1 cellular context compared by ENCODE assay signal in the genomic region with DNA sequence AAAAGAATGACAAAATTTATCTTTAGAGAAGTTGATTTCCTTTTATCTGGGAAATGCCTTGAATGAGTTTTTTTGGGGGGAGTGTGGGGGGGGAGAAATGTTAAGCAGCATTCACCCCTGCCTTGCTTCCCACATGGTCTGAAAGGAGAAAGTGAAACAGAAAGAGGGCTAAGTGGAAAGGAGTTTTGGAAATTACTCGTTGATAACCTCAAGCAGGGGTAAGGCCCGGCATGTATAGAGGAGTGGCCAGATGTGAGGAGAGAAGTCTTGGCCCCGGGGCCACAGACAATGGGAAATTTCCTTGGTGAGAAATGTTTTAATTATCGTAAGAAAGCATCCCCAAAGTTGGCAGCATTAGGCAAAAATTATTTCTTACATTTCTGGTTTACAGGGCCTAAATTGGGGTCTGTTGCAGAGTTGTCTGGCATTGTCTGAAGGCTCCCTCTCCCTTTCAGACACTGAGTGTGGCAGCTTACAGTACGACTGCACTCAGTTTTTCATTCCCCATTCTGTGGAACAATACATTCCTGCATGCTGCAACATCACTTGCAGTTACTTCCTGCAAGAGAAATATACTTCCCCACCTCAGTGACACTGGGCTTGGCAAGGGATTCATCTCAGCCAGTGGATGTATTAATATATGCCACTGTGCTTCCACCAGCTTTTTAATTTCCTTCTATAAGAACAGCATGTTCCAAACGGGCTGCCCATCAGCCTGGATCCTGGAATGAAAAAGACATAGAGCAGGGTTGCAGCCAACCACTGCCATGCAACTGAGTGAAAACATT.
TF ChIP-seq lines count a peak whose summit lies in the region.

No MANE protein-coding gene starts in this region.

TF ChIP-seq in WTC11, 78 proteins besides CTCF, POLR2A, EP300 and RAD21 (continued from another document):
- no peak for TF ChIP-seq NFYB (CRISPR knock-in tag; conservative IDR thresholded peaks at IDR 0.05; ENCODE audit: low read depth)
- TF ChIP-seq FOXJ3 (CRISPR knock-in tag; IDR thresholded peaks at IDR 0.05; ENCODE audit: borderline replicate concordance) = no peak
- TF ChIP-seq CREM (CRISPR knock-in tag; IDR thresholded peaks at IDR 0.05) = no peak
- TF ChIP-seq, protein P1, sequence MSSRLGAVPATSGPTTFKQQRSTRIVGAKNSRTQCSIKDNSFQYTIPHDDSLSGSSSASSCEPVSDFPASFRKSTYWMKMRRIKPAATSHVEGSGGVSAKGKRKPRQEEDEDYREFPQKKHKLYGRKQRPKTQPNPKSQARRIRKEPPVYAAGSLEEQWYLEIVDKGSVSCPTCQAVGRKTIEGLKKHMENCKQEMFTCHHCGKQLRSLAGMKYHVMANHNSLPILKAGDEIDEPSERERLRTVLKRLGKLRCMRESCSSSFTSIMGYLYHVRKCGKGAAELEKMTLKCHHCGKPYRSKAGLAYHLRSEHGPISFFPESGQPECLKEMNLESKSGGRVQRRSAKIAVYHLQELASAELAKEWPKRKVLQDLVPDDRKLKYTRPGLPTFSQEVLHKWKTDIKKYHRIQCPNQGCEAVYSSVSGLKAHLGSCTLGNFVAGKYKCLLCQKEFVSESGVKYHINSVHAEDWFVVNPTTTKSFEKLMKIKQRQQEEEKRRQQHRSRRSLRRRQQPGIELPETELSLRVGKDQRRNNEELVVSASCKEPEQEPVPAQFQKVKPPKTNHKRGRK (CRISPR knock-in tag; IDR thresholded peaks at IDR 0.05; ENCODE audit: borderline replicate concordance) = no peak
- TF ChIP-seq, protein P2, sequence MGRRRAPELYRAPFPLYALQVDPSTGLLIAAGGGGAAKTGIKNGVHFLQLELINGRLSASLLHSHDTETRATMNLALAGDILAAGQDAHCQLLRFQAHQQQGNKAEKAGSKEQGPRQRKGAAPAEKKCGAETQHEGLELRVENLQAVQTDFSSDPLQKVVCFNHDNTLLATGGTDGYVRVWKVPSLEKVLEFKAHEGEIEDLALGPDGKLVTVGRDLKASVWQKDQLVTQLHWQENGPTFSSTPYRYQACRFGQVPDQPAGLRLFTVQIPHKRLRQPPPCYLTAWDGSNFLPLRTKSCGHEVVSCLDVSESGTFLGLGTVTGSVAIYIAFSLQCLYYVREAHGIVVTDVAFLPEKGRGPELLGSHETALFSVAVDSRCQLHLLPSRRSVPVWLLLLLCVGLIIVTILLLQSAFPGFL (CRISPR knock-in tag; IDR thresholded peaks at IDR 0.05; ENCODE audit: borderline replicate concordance) = no peak
- TF ChIP-seq, protein P3, sequence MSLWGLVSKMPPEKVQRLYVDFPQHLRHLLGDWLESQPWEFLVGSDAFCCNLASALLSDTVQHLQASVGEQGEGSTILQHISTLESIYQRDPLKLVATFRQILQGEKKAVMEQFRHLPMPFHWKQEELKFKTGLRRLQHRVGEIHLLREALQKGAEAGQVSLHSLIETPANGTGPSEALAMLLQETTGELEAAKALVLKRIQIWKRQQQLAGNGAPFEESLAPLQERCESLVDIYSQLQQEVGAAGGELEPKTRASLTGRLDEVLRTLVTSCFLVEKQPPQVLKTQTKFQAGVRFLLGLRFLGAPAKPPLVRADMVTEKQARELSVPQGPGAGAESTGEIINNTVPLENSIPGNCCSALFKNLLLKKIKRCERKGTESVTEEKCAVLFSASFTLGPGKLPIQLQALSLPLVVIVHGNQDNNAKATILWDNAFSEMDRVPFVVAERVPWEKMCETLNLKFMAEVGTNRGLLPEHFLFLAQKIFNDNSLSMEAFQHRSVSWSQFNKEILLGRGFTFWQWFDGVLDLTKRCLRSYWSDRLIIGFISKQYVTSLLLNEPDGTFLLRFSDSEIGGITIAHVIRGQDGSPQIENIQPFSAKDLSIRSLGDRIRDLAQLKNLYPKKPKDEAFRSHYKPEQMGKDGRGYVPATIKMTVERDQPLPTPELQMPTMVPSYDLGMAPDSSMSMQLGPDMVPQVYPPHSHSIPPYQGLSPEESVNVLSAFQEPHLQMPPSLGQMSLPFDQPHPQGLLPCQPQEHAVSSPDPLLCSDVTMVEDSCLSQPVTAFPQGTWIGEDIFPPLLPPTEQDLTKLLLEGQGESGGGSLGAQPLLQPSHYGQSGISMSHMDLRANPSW (CRISPR knock-in tag; conservative IDR thresholded peaks at IDR 0.05; ENCODE audit: low read depth) = no peak
- TF ChIP-seq FOXP1 (CRISPR knock-in tag; IDR thresholded peaks at IDR 0.05; ENCODE audit: borderline replicate concordance) = no peak
- TF ChIP-seq, protein P4, sequence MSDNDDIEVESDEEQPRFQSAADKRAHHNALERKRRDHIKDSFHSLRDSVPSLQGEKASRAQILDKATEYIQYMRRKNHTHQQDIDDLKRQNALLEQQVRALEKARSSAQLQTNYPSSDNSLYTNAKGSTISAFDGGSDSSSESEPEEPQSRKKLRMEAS (CRISPR knock-in tag; IDR thresholded peaks at IDR 0.05) = no peak
- TF ChIP-seq ZNF219 (CRISPR knock-in tag; IDR thresholded peaks at IDR 0.05; ENCODE audit: borderline replicate concordance) = no peak
- TF ChIP-seq, protein P5, sequence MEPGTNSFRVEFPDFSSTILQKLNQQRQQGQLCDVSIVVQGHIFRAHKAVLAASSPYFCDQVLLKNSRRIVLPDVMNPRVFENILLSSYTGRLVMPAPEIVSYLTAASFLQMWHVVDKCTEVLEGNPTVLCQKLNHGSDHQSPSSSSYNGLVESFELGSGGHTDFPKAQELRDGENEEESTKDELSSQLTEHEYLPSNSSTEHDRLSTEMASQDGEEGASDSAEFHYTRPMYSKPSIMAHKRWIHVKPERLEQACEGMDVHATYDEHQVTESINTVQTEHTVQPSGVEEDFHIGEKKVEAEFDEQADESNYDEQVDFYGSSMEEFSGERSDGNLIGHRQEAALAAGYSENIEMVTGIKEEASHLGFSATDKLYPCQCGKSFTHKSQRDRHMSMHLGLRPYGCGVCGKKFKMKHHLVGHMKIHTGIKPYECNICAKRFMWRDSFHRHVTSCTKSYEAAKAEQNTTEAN (CRISPR knock-in tag; IDR thresholded peaks at IDR 0.05) = no peak
- TF ChIP-seq, protein P6, sequence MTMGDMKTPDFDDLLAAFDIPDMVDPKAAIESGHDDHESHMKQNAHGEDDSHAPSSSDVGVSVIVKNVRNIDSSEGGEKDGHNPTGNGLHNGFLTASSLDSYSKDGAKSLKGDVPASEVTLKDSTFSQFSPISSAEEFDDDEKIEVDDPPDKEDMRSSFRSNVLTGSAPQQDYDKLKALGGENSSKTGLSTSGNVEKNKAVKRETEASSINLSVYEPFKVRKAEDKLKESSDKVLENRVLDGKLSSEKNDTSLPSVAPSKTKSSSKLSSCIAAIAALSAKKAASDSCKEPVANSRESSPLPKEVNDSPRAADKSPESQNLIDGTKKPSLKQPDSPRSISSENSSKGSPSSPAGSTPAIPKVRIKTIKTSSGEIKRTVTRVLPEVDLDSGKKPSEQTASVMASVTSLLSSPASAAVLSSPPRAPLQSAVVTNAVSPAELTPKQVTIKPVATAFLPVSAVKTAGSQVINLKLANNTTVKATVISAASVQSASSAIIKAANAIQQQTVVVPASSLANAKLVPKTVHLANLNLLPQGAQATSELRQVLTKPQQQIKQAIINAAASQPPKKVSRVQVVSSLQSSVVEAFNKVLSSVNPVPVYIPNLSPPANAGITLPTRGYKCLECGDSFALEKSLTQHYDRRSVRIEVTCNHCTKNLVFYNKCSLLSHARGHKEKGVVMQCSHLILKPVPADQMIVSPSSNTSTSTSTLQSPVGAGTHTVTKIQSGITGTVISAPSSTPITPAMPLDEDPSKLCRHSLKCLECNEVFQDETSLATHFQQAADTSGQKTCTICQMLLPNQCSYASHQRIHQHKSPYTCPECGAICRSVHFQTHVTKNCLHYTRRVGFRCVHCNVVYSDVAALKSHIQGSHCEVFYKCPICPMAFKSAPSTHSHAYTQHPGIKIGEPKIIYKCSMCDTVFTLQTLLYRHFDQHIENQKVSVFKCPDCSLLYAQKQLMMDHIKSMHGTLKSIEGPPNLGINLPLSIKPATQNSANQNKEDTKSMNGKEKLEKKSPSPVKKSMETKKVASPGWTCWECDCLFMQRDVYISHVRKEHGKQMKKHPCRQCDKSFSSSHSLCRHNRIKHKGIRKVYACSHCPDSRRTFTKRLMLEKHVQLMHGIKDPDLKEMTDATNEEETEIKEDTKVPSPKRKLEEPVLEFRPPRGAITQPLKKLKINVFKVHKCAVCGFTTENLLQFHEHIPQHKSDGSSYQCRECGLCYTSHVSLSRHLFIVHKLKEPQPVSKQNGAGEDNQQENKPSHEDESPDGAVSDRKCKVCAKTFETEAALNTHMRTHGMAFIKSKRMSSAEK (CRISPR knock-in tag; IDR thresholded peaks at IDR 0.05; ENCODE audit: borderline replicate concordance) = no peak
- no peak for TF ChIP-seq ZNF396 (CRISPR knock-in tag; IDR thresholded peaks at IDR 0.05; ENCODE audit: borderline replicate concordance)
